In the genomic region with DNA sequence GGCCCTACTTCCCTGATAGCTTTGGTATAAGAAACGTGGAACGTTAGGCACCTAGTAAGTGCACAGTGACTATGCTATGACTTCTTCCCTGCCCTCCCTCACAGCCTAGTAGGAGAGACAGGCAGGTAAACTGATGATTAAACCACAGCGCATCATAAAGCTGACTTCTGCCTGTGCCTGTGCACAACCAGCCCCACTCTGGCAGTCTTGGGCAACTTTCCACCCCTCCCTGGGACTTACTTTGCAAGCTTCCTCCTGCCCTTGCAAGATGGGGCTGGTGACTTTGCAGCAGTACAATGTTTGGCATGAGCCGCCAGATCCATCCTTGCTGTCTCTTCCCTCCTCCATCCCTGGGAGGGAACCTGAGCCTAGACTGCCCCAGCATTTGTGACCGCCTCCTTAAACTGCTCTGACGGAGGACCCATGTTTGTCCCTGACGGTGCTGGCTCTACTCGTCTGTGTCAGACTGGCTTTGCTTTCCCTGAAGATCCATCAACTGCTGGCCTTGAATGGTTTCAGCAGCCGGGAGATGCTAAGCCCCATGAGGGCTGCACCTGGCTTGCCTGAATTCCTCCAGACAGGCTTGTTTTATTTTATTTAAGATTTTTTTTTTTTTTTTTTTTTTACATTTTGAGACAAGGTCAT, we compare ENCODE assay signal across 1 cellular context.
A peak's percentile ranks its signal among the peaks of the same experiment; 100 is the strongest.
TF ChIP-seq lines count a peak whose summit lies in the region.

No MANE protein-coding gene starts in this region.

TF ChIP-seq in HepG2, 621 proteins besides CTCF, POLR2A, EP300 and RAD21:
- TF ChIP-seq, protein P1, sequence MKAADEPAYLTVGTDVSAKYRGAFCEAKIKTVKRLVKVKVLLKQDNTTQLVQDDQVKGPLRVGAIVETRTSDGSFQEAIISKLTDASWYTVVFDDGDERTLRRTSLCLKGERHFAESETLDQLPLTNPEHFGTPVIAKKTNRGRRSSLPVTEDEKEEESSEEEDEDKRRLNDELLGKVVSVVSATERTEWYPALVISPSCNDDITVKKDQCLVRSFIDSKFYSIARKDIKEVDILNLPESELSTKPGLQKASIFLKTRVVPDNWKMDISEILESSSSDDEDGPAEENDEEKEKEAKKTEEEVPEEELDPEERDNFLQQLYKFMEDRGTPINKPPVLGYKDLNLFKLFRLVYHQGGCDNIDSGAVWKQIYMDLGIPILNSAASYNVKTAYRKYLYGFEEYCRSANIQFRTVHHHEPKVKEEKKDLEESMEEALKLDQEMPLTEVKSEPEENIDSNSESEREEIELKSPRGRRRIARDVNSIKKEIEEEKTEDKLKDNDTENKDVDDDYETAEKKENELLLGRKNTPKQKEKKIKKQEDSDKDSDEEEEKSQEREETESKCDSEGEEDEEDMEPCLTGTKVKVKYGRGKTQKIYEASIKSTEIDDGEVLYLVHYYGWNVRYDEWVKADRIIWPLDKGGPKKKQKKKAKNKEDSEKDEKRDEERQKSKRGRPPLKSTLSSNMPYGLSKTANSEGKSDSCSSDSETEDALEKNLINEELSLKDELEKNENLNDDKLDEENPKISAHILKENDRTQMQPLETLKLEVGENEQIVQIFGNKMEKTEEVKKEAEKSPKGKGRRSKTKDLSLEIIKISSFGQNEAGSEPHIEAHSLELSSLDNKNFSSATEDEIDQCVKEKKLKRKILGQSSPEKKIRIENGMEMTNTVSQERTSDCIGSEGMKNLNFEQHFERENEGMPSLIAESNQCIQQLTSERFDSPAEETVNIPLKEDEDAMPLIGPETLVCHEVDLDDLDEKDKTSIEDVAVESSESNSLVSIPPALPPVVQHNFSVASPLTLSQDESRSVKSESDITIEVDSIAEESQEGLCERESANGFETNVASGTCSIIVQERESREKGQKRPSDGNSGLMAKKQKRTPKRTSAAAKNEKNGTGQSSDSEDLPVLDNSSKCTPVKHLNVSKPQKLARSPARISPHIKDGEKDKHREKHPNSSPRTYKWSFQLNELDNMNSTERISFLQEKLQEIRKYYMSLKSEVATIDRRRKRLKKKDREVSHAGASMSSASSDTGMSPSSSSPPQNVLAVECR (CRISPR knock-in tag; IDR thresholded peaks at IDR 0.05; ENCODE audit: borderline replicate concordance), result peak; percentile 15; the same call in 1 of the 2 replicates
- TF ChIP-seq CSRNP2 (CRISPR knock-in tag; conservative IDR thresholded peaks at IDR 0.05; ENCODE audit: low read depth), result no peak
